9 cellular contexts compared by ENCODE assay signal in the genomic region with DNA sequence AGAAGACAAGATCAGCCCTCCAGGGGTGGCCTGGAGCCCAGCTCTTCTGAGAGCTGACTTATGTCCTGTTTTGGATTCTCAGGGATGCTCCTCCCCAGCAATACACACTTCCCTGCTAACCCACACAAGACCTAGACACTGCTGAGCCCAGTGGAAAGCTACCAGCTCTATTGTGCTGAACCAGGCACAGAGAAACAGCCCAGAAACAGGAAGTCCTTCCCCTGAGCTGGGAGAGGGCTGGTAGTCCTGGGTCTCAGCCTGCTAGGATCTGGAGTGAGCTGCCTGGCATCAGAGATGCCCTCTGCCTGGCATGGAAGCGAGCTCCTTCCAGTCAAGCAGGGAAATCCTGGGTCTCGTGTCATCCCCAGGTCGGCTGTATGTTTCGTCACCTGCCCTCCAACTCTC. TPM values are rescaled to one million over a fixed set of nuclear protein-coding genes. Genes with fewer than 3 reads are reported as not detected.
DNase-seq lines count a peak whose midpoint lies in the region; ATAC-seq and TF ChIP-seq lines count a peak whose summit lies in the region.
"Had no signal": no experiment of that assay in that cellular context is flagged by ENCODE, and none has a peak within 500 bp of the region (broad histone marks: within the 10 kb centered on the region; RNA-seq: fewer than 3 reads in every experiment).

No MANE protein-coding gene starts in this region.

- no peak for TF ChIP-seq RAD21 in liver (IDR thresholded peaks at IDR 0.05)

- WGBS in liver = 71% methylated on average over 4 of the region's 4 CpGs

- no peak overlapping the region for H3K4me3 ChIP-seq in right atrium auricular region
- H3K4me3 ChIP-seq in liver (ENCODE audit: low read depth in 1 of 3, low read length in 3 of 3) = no peak overlapping the region
- no peak overlapping the region for H3K4me3 ChIP-seq in uterus

- H3K36me3 Mint-ChIP-seq in activated T-helper 17 cell treated with anti-CD3 and anti-CD28 coated beads, Interleukin-2, amount 50 U/mL, for 72 hours (ENCODE audit: low read depth) = peaks cover 85% of the 10 kb centered on the region

- peaks cover 0 to 49% of the 10 kb centered on the region in 2 donors for H3K4me1 ChIP-seq in right atrium auricular region
- peaks cover 14 to 68% (median 43%) of the 10 kb centered on the region in 4 donors for H3K4me1 ChIP-seq in liver (ENCODE audit: control insufficient read depth in 4 of 4, insufficient read depth in 4 of 4, low read length in 3 of 4)
- H3K4me1 ChIP-seq in uterus = peaks cover 0 to 4% of the 10 kb centered on the region in 2 donors

- intact Hi-C loops in Right ventricle myocardium inferior (cut with DNase I) = no loop called here
- intact Hi-C loops in uterus (cut with DNase I; ENCODE audit: low total_unique reads) = no loop called here

- H3K9ac ChIP-seq in liver (ENCODE audit: low read depth in 1 of 2, low read length in 2 of 2) = no peak overlapping the region

- H3K27me3 Mint-ChIP-seq in activated T-helper 17 cell treated with anti-CD3 and anti-CD28 coated beads, Interleukin-2, amount 50 U/mL, for 72 hours = peaks cover 29% of the 10 kb centered on the region

- peak overlapping the region; percentile 89 for H3K4me3 Mint-ChIP-seq in activated T-helper 17 cell treated with anti-CD3 and anti-CD28 coated beads, Interleukin-2, amount 50 U/mL, for 72 hours

- peak overlapping the region; percentile 89 for H3K27ac Mint-ChIP-seq in activated T-helper 17 cell treated with anti-CD3 and anti-CD28 coated beads, Interleukin-2, amount 50 U/mL, for 72 hours

- no peak for DNase-seq in right atrium auricular region (ENCODE audit: low spot score)
- DNase-seq in Right ventricle myocardium inferior (ENCODE audit: missing footprints) = no peak
- peak in 1 of 2 donors; percentile 64 for DNase-seq in uterus
- no peak for DNase-seq in hepatic stellate cell (ENCODE audit: low spot score)
- no peak for DNase-seq in activated CD4-positive, CD25-positive, alpha-beta regulatory T cell (lab: John Stamatoyannopoulos, UW)
- DNase-seq in NCI-H1694 (lab: John Stamatoyannopoulos, UW) = no peak
- DNase-seq: NCI-H146 had no signal

- H3K27ac ChIP-seq in right atrium auricular region (peak overlapping the region; percentile 17 to 46), liver (ENCODE audit: low read depth in 1 of 2, low read length in 2 of 2) (peak overlapping the region; percentile 6 to 26), uterus (peak overlapping the region; percentile 74 to 98)

- H3K9me3 Mint-ChIP-seq in activated T-helper 17 cell treated with anti-CD3 and anti-CD28 coated beads, Interleukin-2, amount 50 U/mL, for 72 hours = no peaks in the 10 kb centered on the region

- H3K9me3 ChIP-seq in right atrium auricular region (no peaks in the 10 kb centered on the region), liver (ENCODE audit: control insufficient read depth in 4 of 4, low read length in 3 of 4) (no peaks in the 10 kb centered on the region), uterus (no peaks in the 10 kb centered on the region)

- TF ChIP-seq CTCF in right atrium auricular region (IDR thresholded peaks at IDR 0.05) (no peak), liver (IDR thresholded peaks at IDR 0.05; ENCODE audit: low read depth, low read length, missing input control) (no peak), uterus (IDR thresholded peaks at IDR 0.05) (no peak)

- peaks cover 6% of the 10 kb centered on the region for H3K36me3 ChIP-seq in right atrium auricular region
- peaks cover 0 to 8% (median 4%) of the 10 kb centered on the region in 4 donors for H3K36me3 ChIP-seq in liver (ENCODE audit: control insufficient read depth in 4 of 4, insufficient read depth in 3 of 4, low read depth in 1 of 4, low read length in 3 of 4)
- no peaks in the 10 kb centered on the region for H3K36me3 ChIP-seq in uterus

- H3K27me3 ChIP-seq in right atrium auricular region (no peaks in the 10 kb centered on the region), liver (ENCODE audit: control insufficient read depth in 4 of 4, insufficient read depth in 4 of 4, low read length in 3 of 4) (no peaks in the 10 kb centered on the region), uterus (no peaks in the 10 kb centered on the region)

- ATAC-seq in Right ventricle myocardium inferior = no peak
- ATAC-seq in activated T-helper 17 cell treated with anti-CD3 and anti-CD28 coated beads, Interleukin-2, amount 50 U/mL, for 72 hours (replicated peaks) = peak; percentile 29

- peak in 1 of 2 donors; percentile 34 for TF ChIP-seq POLR2A in uterus (IDR thresholded peaks at IDR 0.05)

- H3K4me1 Mint-ChIP-seq in activated T-helper 17 cell treated with anti-CD3 and anti-CD28 coated beads, Interleukin-2, amount 50 U/mL, for 72 hours = peaks cover 49% of the 10 kb centered on the region

TF ChIP-seq in liver, 16 proteins besides CTCF, POLR2A, EP300 and RAD21:
- TF ChIP-seq JUND (IDR thresholded peaks at IDR 0.05) = no peak
- TF ChIP-seq SP1 (IDR thresholded peaks at IDR 0.05) = peak; percentile 30

RNA-seq across cellular contexts. Expression of gene LAG3, which starts 1.2 kb away (rescaled TPM):
- under 1 TPM in 1 of 2 donors, not detected in 1; 0.47 TPM for total RNA-seq in right atrium auricular region
- 0.24 TPM for total RNA-seq in Right ventricle myocardium inferior
- total RNA-seq in activated T-helper 17 cell treated with anti-CD3 and anti-CD28 coated beads, Interleukin-2, amount 50 U/mL, for 72 hours = 100 to 1,000 TPM in 1 of 2 donors, 10 to 100 TPM in 1; 45.6 to 206 TPM
- under 1 TPM; 0.14 to 0.42 TPM for total RNA-seq in liver
- 1 to 10 TPM in 1 of 2 donors, under 1 TPM in 1; 0.53 to 1.2 TPM for polyA plus RNA-seq in liver
- total RNA-seq in uterus = 10 to 100 TPM in 1 of 4 donors, 1 to 10 TPM in 2, under 1 TPM in 1; 0.41 to 14.6 (median 4.0) TPM

RNA-seq across cellular contexts. Expression of gene PTMS, which starts 4.9 kb away (rescaled TPM):
- total RNA-seq in right atrium auricular region (100 to 1,000 TPM in 1 of 2 donors, 10 to 100 TPM in 1; 67.8 to 119 TPM), Right ventricle myocardium inferior (152 TPM), liver (100 to 1,000 TPM in 1 of 2 donors, 10 to 100 TPM in 1; 26.3 to 106 TPM), uterus (100 to 1,000 TPM; 105 to 853 (median 140) TPM)
- 100 to 1,000 TPM in 1 of 2 donors, 10 to 100 TPM in 1; 71.3 to 161 TPM for total RNA-seq in activated T-helper 17 cell treated with anti-CD3 and anti-CD28 coated beads, Interleukin-2, amount 50 U/mL, for 72 hours
- 100 to 1,000 TPM; 103 to 261 TPM for polyA plus RNA-seq in liver

RNA-seq across cellular contexts. Expression of gene MLF2, which starts 18.2 kb away (rescaled TPM):
- total RNA-seq in right atrium auricular region = 100 to 1,000 TPM; 121 to 138 TPM
- 156 TPM for total RNA-seq in Right ventricle myocardium inferior
- 100 to 1,000 TPM; 132 to 279 TPM for total RNA-seq in activated T-helper 17 cell treated with anti-CD3 and anti-CD28 coated beads, Interleukin-2, amount 50 U/mL, for 72 hours
- 100 to 1,000 TPM in 1 of 2 donors, 10 to 100 TPM in 1; 59.6 to 131 TPM for total RNA-seq in liver
- 100 to 1,000 TPM; 194 to 235 TPM for polyA plus RNA-seq in liver
- 100 to 1,000 TPM; 124 to 408 (median 147) TPM for total RNA-seq in uterus

RNA-seq across cellular contexts. Expression of gene CD4, which starts 18.2 kb away (rescaled TPM):
- total RNA-seq in right atrium auricular region = 1 to 10 TPM; 3.2 to 7.3 TPM
- 13.4 TPM for total RNA-seq in Right ventricle myocardium inferior
- total RNA-seq in activated T-helper 17 cell treated with anti-CD3 and anti-CD28 coated beads, Interleukin-2, amount 50 U/mL, for 72 hours = 100 to 1,000 TPM; 224 to 261 TPM
- 10 to 100 TPM; 22.5 to 44.8 TPM for total RNA-seq in liver
- 10 to 100 TPM; 15.9 to 41.5 TPM for polyA plus RNA-seq in liver
- 10 to 100 TPM in 2 of 4 donors, 1 to 10 TPM in 2; 1.0 to 24.3 (median 10.4) TPM for total RNA-seq in uterus

RNA-seq across cellular contexts. Expression of gene COPS7A, which starts 47.2 kb away (rescaled TPM):
- total RNA-seq in right atrium auricular region = 10 to 100 TPM; 72.7 to 73.6 TPM
- total RNA-seq in Right ventricle myocardium inferior = 83.1 TPM
- total RNA-seq in activated T-helper 17 cell treated with anti-CD3 and anti-CD28 coated beads, Interleukin-2, amount 50 U/mL, for 72 hours = 10 to 100 TPM; 36.5 to 38.7 TPM
- total RNA-seq in liver = 10 to 100 TPM; 26.0 to 31.3 TPM
- polyA plus RNA-seq in liver = 10 to 100 TPM; 33.5 to 37.7 TPM
- 10 to 100 TPM; 35.6 to 50.3 (median 37.7) TPM for total RNA-seq in uterus

Comparison
In these comparisons a context has a peak if more than half of its experiments do, and no peak if none do; other contexts are left out.
1. H3K27ac ChIP-seq: peak in every context shown above with its lines; median percentile 86 in uterus; 32 in right atrium auricular region; 16 in liver.